In the genomic region with DNA sequence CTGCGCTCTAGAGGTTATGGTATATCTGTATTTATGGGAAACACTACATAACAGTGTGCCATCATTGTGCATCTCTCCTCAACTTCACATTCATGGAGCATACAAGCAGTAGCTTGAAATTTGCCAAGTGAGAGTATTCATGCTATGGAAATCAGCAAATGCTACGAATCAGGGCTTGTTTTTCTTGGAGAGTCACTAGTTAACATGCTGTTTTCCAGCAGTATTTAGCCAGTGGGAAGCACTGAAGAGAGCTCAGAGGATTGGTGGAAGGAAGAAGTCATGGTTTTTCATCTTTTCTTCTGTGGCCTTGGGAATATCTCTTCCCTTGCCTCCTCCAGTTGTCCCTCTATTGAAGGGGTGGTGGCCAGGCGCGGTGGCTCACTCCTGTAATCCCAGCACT, we compare ENCODE assay signal across 2 cellular contexts.
A peak's percentile ranks its signal among the peaks of the same experiment; 100 is the strongest.
TF ChIP-seq lines count a peak whose summit lies in the region.

No MANE protein-coding gene starts in this region.

TF ChIP-seq in IMR-90, 13 proteins besides CTCF, POLR2A, EP300 and RAD21:
- TF ChIP-seq RFX5 (IDR thresholded peaks at IDR 0.05; ENCODE audit: low read depth, low read length): peak; percentile 79
- no peak for TF ChIP-seq FOS (IDR thresholded peaks at IDR 0.05; ENCODE audit: low read depth, low read length)
- TF ChIP-seq MAZ (IDR thresholded peaks at IDR 0.05; ENCODE audit: borderline replicate concordance, low read depth, low read length): no peak
- no peak for TF ChIP-seq ELK1 (IDR thresholded peaks at IDR 0.05; ENCODE audit: borderline replicate concordance, low read depth, low read length)
TF ChIP-seq in IMR-90: peak in this region for 1.

TF ChIP-seq in H1, 55 proteins besides CTCF, POLR2A, EP300 and RAD21:
- TF ChIP-seq, protein P1, sequence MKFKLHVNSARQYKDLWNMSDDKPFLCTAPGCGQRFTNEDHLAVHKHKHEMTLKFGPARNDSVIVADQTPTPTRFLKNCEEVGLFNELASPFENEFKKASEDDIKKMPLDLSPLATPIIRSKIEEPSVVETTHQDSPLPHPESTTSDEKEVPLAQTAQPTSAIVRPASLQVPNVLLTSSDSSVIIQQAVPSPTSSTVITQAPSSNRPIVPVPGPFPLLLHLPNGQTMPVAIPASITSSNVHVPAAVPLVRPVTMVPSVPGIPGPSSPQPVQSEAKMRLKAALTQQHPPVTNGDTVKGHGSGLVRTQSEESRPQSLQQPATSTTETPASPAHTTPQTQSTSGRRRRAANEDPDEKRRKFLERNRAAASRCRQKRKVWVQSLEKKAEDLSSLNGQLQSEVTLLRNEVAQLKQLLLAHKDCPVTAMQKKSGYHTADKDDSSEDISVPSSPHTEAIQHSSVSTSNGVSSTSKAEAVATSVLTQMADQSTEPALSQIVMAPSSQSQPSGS (IDR thresholded peaks at IDR 0.05; ENCODE audit: low read length): no peak
- TF ChIP-seq KDM5A (IDR thresholded peaks at IDR 0.05; ENCODE audit: low read length): no peak
- no peak for TF ChIP-seq CHD2 (IDR thresholded peaks at IDR 0.05; ENCODE audit: low read length)
- 0 out of 2 replicates have a peak, but pooled peaks have one; percentile 53 for TF ChIP-seq RFX5 (IDR thresholded peaks at IDR 0.05; ENCODE audit: borderline replicate concordance, low read depth, low read length)
- no peak for TF ChIP-seq YY1 (IDR thresholded peaks at IDR 0.05; ENCODE audit: low read depth, low read length)
- TF ChIP-seq TAF1 (IDR thresholded peaks at IDR 0.05; ENCODE audit: low read depth, low read length): no peak
- TF ChIP-seq RNF2 (IDR thresholded peaks at IDR 0.05; ENCODE audit: borderline replicate concordance, low read depth, low read length, missing control alignments, poor library complexity, severe bottlenecking): no peak
- TF ChIP-seq SIX5 (IDR thresholded peaks at IDR 0.05; ENCODE audit: low read depth, low read length): no peak
